ENCODE assay signal across 18 cellular contexts in the genomic region with DNA sequence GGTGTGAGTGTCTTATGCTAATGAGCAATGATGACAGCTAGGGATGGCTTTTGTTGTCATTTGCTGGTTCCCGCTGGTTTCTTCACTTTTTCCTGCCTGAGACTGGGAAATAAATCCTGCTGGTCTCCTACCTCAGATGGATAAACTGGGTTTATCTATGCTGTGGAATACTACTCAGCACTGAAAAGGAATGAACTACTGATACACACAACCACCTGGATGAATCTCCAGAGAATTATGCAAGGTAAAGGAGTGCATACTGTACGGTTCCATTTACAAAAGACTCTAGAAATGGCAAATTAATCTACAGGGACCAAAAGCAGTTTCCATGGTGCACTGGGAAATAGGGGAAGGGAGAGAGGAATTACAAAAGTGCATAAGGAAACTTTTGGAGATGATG. TPM values are rescaled to one million over a fixed set of nuclear protein-coding genes. Genes with fewer than 3 reads are reported as not detected.
A peak's percentile ranks its signal among the peaks of the same experiment; 100 is the strongest.
DNase-seq lines count a peak whose midpoint lies in the region; ATAC-seq and TF ChIP-seq lines count a peak whose summit lies in the region.
"Had no signal": no experiment of that assay in that cellular context is flagged by ENCODE, and none has a peak within 500 bp of the region (broad histone marks: within the 10 kb centered on the region; RNA-seq: fewer than 3 reads in every experiment).

No MANE protein-coding gene starts in this region.

- no peak overlapping the region for H3K4me3 ChIP-seq in HEK293 (ENCODE audit: low read depth, low read length)
- H3K4me3 ChIP-seq: BLaER1, HAP-1 had no signal

- POLR2A ChIA-PET in HEK293 (lab: Yijun Ruan, JAX): no interaction called here

- H3K4me3 Mint-ChIP-seq in activated naive CD8-positive, alpha-beta T cell: no peak overlapping the region
- no peak overlapping the region for H3K4me3 Mint-ChIP-seq in activated naive CD8-positive, alpha-beta T cell treated with anti-CD3 and anti-CD28 coated beads, Interleukin-2, amount 50 U/mL, for 24 hours
- no peak overlapping the region for H3K4me3 Mint-ChIP-seq in T-helper 17 cell
- H3K4me3 Mint-ChIP-seq: CD4-positive, CD25-positive, alpha-beta regulatory T cell had no signal

- no peaks in the 10 kb centered on the region for H3K4me1 ChIP-seq in HEK293 (ENCODE audit: control insufficient read depth, insufficient read depth, low read length)
- H3K4me1 ChIP-seq: HAP-1 had no signal

- no peak for DNase-seq in activated naive CD8-positive, alpha-beta T cell treated with anti-CD3 and anti-CD28 coated beads, Interleukin-2, amount 50 U/mL, for 24 hours
- DNase-seq in T-helper 17 cell (no peak), GF-D8 (lab: John Stamatoyannopoulos, UW) (no peak), activated T-cell treated with anti-CD3 and anti-CD28 coated beads for 4 hours (no peak)
- DNase-seq: Calu3; CD4-positive, CD25-positive, alpha-beta regulatory T cell; COR-L47; DMS53; DMS79 treated with DMSO at 0.1 percent for 48 hours; GOT3 had no signal

- CTCF ChIA-PET in HEK293 (lab: Yijun Ruan, JAX): no interaction called here

- H3K36me3 ChIP-seq in HEK293 (ENCODE audit: control insufficient read depth in 2 of 2, insufficient read depth in 1 of 2, low read length in 2 of 2): no peaks in the 10 kb centered on the region
- H3K36me3 ChIP-seq: BLaER1, HAP-1 had no signal

- H3K9me3 ChIP-seq in HEK293 (ENCODE audit: control insufficient read depth, insufficient read depth, low read depth, low read length) (no peaks in the 10 kb centered on the region), T-helper 17 cell (ENCODE audit: control insufficient read depth, low read length, poor library complexity, severe bottlenecking) (no peaks in the 10 kb centered on the region)
- H3K9me3 ChIP-seq: BLaER1, HAP-1 had no signal

- H3K4me1 Mint-ChIP-seq in activated naive CD8-positive, alpha-beta T cell (ENCODE audit: low read depth): peaks cover 54% of the 10 kb centered on the region
- peaks cover 31% of the 10 kb centered on the region for H3K4me1 Mint-ChIP-seq in activated naive CD8-positive, alpha-beta T cell treated with anti-CD3 and anti-CD28 coated beads, Interleukin-2, amount 50 U/mL, for 24 hours
- peaks cover 46% of the 10 kb centered on the region for H3K4me1 Mint-ChIP-seq in T-helper 17 cell

- no peaks in the 10 kb centered on the region for H3K36me3 Mint-ChIP-seq in activated naive CD8-positive, alpha-beta T cell
- H3K36me3 Mint-ChIP-seq in activated naive CD8-positive, alpha-beta T cell treated with anti-CD3 and anti-CD28 coated beads, Interleukin-2, amount 50 U/mL, for 24 hours (ENCODE audit: low read depth): no peaks in the 10 kb centered on the region
- H3K36me3 Mint-ChIP-seq in T-helper 17 cell (ENCODE audit: low read depth): peaks cover 2% of the 10 kb centered on the region
- H3K36me3 Mint-ChIP-seq: CD4-positive, CD25-positive, alpha-beta regulatory T cell had no signal

- H3K27ac ChIP-seq in HEK293 (ENCODE audit: extremely low read depth, low read depth, low read length): no peak overlapping the region
- H3K27ac ChIP-seq: BLaER1, C4-2B had no signal

- TF ChIP-seq CTCF in HEK293 (tag by site-specific recombination; IDR thresholded peaks at IDR 0.05): no peak

- no peak for ATAC-seq in activated naive CD8-positive, alpha-beta T cell treated with anti-CD3 and anti-CD28 coated beads, Interleukin-2, amount 50 U/mL, for 24 hours
- ATAC-seq in T-helper 17 cell: no peak

- H3K9me3 Mint-ChIP-seq in activated naive CD8-positive, alpha-beta T cell (ENCODE audit: low read depth): no peaks in the 10 kb centered on the region
- no peaks in the 10 kb centered on the region for H3K9me3 Mint-ChIP-seq in activated naive CD8-positive, alpha-beta T cell treated with anti-CD3 and anti-CD28 coated beads, Interleukin-2, amount 50 U/mL, for 24 hours
- H3K9me3 Mint-ChIP-seq: CD4-positive, CD25-positive, alpha-beta regulatory T cell had no signal

- no peaks in the 10 kb centered on the region for H3K27me3 Mint-ChIP-seq in activated naive CD8-positive, alpha-beta T cell
- H3K27me3 Mint-ChIP-seq in activated naive CD8-positive, alpha-beta T cell treated with anti-CD3 and anti-CD28 coated beads, Interleukin-2, amount 50 U/mL, for 24 hours: no peaks in the 10 kb centered on the region
- H3K27me3 Mint-ChIP-seq in T-helper 17 cell: no peaks in the 10 kb centered on the region

- H3K27ac Mint-ChIP-seq in activated naive CD8-positive, alpha-beta T cell: peak overlapping the region; percentile 34
- no peak overlapping the region for H3K27ac Mint-ChIP-seq in activated naive CD8-positive, alpha-beta T cell treated with anti-CD3 and anti-CD28 coated beads, Interleukin-2, amount 50 U/mL, for 24 hours
- peak overlapping the region; percentile 41 for H3K27ac Mint-ChIP-seq in T-helper 17 cell

TF ChIP-seq in HEK293, 187 proteins besides CTCF, POLR2A, EP300 and RAD21:
- TF ChIP-seq PRDM1 (tag by site-specific recombination; IDR thresholded peaks at IDR 0.05) (no peak), GLI2 (tag by site-specific recombination; IDR thresholded peaks at IDR 0.05; ENCODE audit: borderline replicate concordance, low read depth) (no peak), ZNF341 (tag by site-specific recombination; IDR thresholded peaks at IDR 0.05; ENCODE audit: low read depth) (no peak), ZNF677 (tag by site-specific recombination; IDR thresholded peaks at IDR 0.05) (no peak), ZNF146 (tag by site-specific recombination; IDR thresholded peaks at IDR 0.05) (peak; percentile 69; the same call in 1 of the 2 replicates)
- TF ChIP-seq, protein P1, sequence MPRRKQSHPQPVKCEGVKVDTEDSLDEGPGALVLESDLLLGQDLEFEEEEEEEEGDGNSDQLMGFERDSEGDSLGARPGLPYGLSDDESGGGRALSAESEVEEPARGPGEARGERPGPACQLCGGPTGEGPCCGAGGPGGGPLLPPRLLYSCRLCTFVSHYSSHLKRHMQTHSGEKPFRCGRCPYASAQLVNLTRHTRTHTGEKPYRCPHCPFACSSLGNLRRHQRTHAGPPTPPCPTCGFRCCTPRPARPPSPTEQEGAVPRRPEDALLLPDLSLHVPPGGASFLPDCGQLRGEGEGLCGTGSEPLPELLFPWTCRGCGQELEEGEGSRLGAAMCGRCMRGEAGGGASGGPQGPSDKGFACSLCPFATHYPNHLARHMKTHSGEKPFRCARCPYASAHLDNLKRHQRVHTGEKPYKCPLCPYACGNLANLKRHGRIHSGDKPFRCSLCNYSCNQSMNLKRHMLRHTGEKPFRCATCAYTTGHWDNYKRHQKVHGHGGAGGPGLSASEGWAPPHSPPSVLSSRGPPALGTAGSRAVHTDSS (tag by site-specific recombination; IDR thresholded peaks at IDR 0.05): no peak

RNA-seq across cellular contexts. Expression of a gene that starts 41.2 kb away (rescaled TPM):
- not detected for total RNA-seq in T-helper 17 cell
- total RNA-seq: A172; Calu3; CD4-positive, CD25-positive, alpha-beta regulatory T cell; Daoy; G401 had no signal
